Comparison of ENCODE assay signal across 17 cellular contexts in genomic region chr11:21132146-21132720, GRCh38.
"Had no signal": no experiment of that assay in that cellular context is flagged by ENCODE, and none has a peak within 500 bp of the region (broad histone marks: within the 10 kb centered on the region; RNA-seq: fewer than 3 reads in every experiment).

No MANE protein-coding gene starts in this region.

- ATAC-seq: left lobe of liver, mucosa of descending colon had no signal

- H3K4me1 ChIP-seq: esophagus squamous epithelium, prostate gland, right atrium auricular region, sigmoid colon, testis, tibial artery had no signal

- H3K27me3 ChIP-seq: esophagus squamous epithelium, right atrium auricular region, sigmoid colon, testis, tibial artery had no signal

- H3K27ac ChIP-seq: coronary artery, esophagus squamous epithelium, prostate gland, right atrium auricular region, sigmoid colon, testis, tibial artery had no signal

- DNase-seq: dermis blood vessel endothelial cell; effector memory CD4-positive, alpha-beta T cell; esophagus squamous epithelium; foreskin melanocyte; mesenchymal stem cell; naive B cell; sigmoid colon; stimulated activated CD4-positive, alpha-beta T cell treated with anti-CD3 and anti-CD28 coated beads, Interleukin-2, amount 100 ng/mL, for 48 hours; stimulated activated naive CD4-positive, alpha-beta T cell; substantia nigra; testis; tibial artery had no signal

- H3K9me3 ChIP-seq: esophagus squamous epithelium, prostate gland, right atrium auricular region, sigmoid colon, testis, tibial artery had no signal

- H3K4me3 ChIP-seq: coronary artery, esophagus squamous epithelium, mucosa of descending colon, prostate gland, right atrium auricular region, sigmoid colon, testis, tibial artery had no signal

- H3K36me3 ChIP-seq: esophagus squamous epithelium, prostate gland, right atrium auricular region, sigmoid colon, tibial artery had no signal
